1 cellular context compared by ENCODE assay signal in genomic region chr1:179826626-179827280, GRCh38.
TF ChIP-seq lines count a peak whose summit lies in the region.

No MANE protein-coding gene starts in this region.

TF ChIP-seq in GM23338, 12 proteins besides CTCF, POLR2A, EP300 and RAD21 (continued from another document):
- TF ChIP-seq REST (IDR thresholded peaks at IDR 0.05; ENCODE audit: unreplicated experiment) (no peak), STAT1 (IDR thresholded peaks at IDR 0.05; ENCODE audit: unreplicated experiment) (no peak), ZNF114 (CRISPR knock-in tag; IDR thresholded peaks at IDR 0.05) (no peak), NANOG (IDR thresholded peaks at IDR 0.05; ENCODE audit: borderline replicate concordance) (no peak)
- TF ChIP-seq, protein P1, sequence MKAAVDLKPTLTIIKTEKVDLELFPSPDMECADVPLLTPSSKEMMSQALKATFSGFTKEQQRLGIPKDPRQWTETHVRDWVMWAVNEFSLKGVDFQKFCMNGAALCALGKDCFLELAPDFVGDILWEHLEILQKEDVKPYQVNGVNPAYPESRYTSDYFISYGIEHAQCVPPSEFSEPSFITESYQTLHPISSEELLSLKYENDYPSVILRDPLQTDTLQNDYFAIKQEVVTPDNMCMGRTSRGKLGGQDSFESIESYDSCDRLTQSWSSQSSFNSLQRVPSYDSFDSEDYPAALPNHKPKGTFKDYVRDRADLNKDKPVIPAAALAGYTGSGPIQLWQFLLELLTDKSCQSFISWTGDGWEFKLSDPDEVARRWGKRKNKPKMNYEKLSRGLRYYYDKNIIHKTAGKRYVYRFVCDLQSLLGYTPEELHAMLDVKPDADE (IDR thresholded peaks at IDR 0.05), result no peak
